In genomic region chr5:43485406-43485805, GRCh38 we compare ENCODE assay signal across 12 cellular contexts. TPM values are rescaled to one million over a fixed set of nuclear protein-coding genes. Genes with fewer than 3 reads are reported as not detected.
DNase-seq lines count a peak whose midpoint lies in the region; ATAC-seq, FAIRE-seq and TF ChIP-seq lines count a peak whose summit lies in the region.
"Had no signal": no experiment of that assay in that cellular context is flagged by ENCODE, and none has a peak within 500 bp of the region (broad histone marks: within the 10 kb centered on the region; RNA-seq: fewer than 3 reads in every experiment).

No MANE protein-coding gene starts in this region.

- no peaks in the 10 kb centered on the region for H4K20me1 ChIP-seq in OCI-LY7 (ENCODE audit: insufficient read depth, low read length)

- CTCF ChIA-PET in OCI-LY7 (lab: Charles Lee; ENCODE audit: unreplicated experiment), result interaction anchor here (1.5 kb wide), 1 partner anchor 10 kb away, joined by 5 read pairs; no protein-coding TSS in a partner anchor

- H3K4me1 ChIP-seq in OCI-LY7 (ENCODE audit: insufficient read depth, low read length, poor library complexity, severe bottlenecking), result peaks cover 27% of the 10 kb centered on the region
- no peaks in the 10 kb centered on the region for H3K4me1 ChIP-seq in small intestine (ENCODE audit: control insufficient read depth in 2 of 2, insufficient read depth in 1 of 2, low read depth in 1 of 2, low read length in 1 of 2)

- H3K79me2 ChIP-seq in OCI-LY7 (ENCODE audit: insufficient read depth, low read depth, low read length), result peaks cover 23% of the 10 kb centered on the region; the same call in 1 of the 2 replicates

- DNase-seq in activated CD4-positive, alpha-beta T cell treated with anti-CD3 and anti-CD28 coated beads, Interleukin-2, amount 10 ng/mL, durations not matched to agents 24 days and 14 days, result peak; percentile 63
- no peak for DNase-seq in activated CD4-positive, alpha-beta T cell treated with anti-CD3 and anti-CD28 coated beads, Interleukin-2, amount 50 U/mL, for 4 hours
- DNase-seq in OCI-LY7 (ENCODE audit: low spot score) (peak; percentile 21), chondrocyte (ENCODE audit: low spot score) (no peak), small intestine (peak; percentile 13), NCI-H2107 treated with DMSO at 0.1 percent for 48 hours (lab: John Stamatoyannopoulos, UW; ENCODE audit: unreplicated experiment) (no peak)
- no peak for DNase-seq in effector CD8-positive, alpha-beta T cell (lab: John Stamatoyannopoulos, UW)
- DNase-seq: H7, islet precursor cell had no signal

- peak overlapping the region; percentile 88 for H3K27ac ChIP-seq in OCI-LY7 (ENCODE audit: low read depth, low read length, poor library complexity, severe bottlenecking)
- no peak overlapping the region for H3K27ac ChIP-seq in small intestine (ENCODE audit: low read depth in 1 of 2, low read length in 1 of 2)

- H3K27me3 Mint-ChIP-seq in activated CD4-positive, alpha-beta T cell treated with anti-CD3 and anti-CD28 coated beads, Interleukin-2, amount 10 ng/mL, durations not matched to agents 24 days and 14 days, result no peaks in the 10 kb centered on the region
- no peaks in the 10 kb centered on the region for H3K27me3 Mint-ChIP-seq in chondrocyte (ENCODE audit: low read depth)

- no peak for FAIRE-seq in small intestine (lab: Jason Lieb, UNC)
- FAIRE-seq: endometrium, GM12878 had no signal

- H2AFZ ChIP-seq in OCI-LY7 (ENCODE audit: low read length), result no peak overlapping the region

- no peaks in the 10 kb centered on the region for H3K9me3 Mint-ChIP-seq in activated CD4-positive, alpha-beta T cell treated with anti-CD3 and anti-CD28 coated beads, Interleukin-2, amount 10 ng/mL, durations not matched to agents 24 days and 14 days
- no peaks in the 10 kb centered on the region for H3K9me3 Mint-ChIP-seq in chondrocyte (ENCODE audit: low read depth)

- no peak overlapping the region for H3K4me3 ChIP-seq in OCI-LY7 (ENCODE audit: low read depth, low read length, poor library complexity, severe bottlenecking)
- H3K4me3 ChIP-seq in small intestine (ENCODE audit: low read depth in 1 of 2, low read length in 2 of 2), result no peak overlapping the region

- peak overlapping the region; percentile 10 for H3K4me3 Mint-ChIP-seq in activated CD4-positive, alpha-beta T cell treated with anti-CD3 and anti-CD28 coated beads, Interleukin-2, amount 10 ng/mL, durations not matched to agents 24 days and 14 days
- H3K4me3 Mint-ChIP-seq in chondrocyte (ENCODE audit: unreplicated experiment), result no peak overlapping the region

- H3K27ac Mint-ChIP-seq in activated CD4-positive, alpha-beta T cell treated with anti-CD3 and anti-CD28 coated beads, Interleukin-2, amount 10 ng/mL, durations not matched to agents 24 days and 14 days, result peak overlapping the region; percentile 100
- peak overlapping the region; percentile 100 for H3K27ac Mint-ChIP-seq in chondrocyte (ENCODE audit: unreplicated experiment)

- peaks cover 12% of the 10 kb centered on the region for H3K36me3 Mint-ChIP-seq in activated CD4-positive, alpha-beta T cell treated with anti-CD3 and anti-CD28 coated beads, Interleukin-2, amount 10 ng/mL, durations not matched to agents 24 days and 14 days (ENCODE audit: low read depth)
- no peaks in the 10 kb centered on the region for H3K36me3 Mint-ChIP-seq in chondrocyte (ENCODE audit: low read depth)

- no peaks in the 10 kb centered on the region for H3K9me2 ChIP-seq in OCI-LY7 (ENCODE audit: insufficient read depth, low read length)

- peaks cover 23% of the 10 kb centered on the region for H3K4me1 Mint-ChIP-seq in activated CD4-positive, alpha-beta T cell treated with anti-CD3 and anti-CD28 coated beads, Interleukin-2, amount 10 ng/mL, durations not matched to agents 24 days and 14 days
- H3K4me1 Mint-ChIP-seq in chondrocyte (ENCODE audit: low read depth), result peaks cover 33% of the 10 kb centered on the region

- WGBS in small intestine, 3 donors, result 88 to 94% (median 88%) methylated on average over 2 of the region's 2 CpGs

- BruUV-seq in OCI-LY7 (replicated peaks; lab: Mats Ljungman, UMichigan), result no TSS peak

- POLR2A ChIA-PET in OCI-LY7 (lab: Charles Lee), result interaction anchor here (0.6 to 3.4 kb wide), 15 partner anchors 9 to 1807 kb away, joined by 3 to 38 read pairs (median 4); partner anchors contain the start of gene C5orf34

- H3K36me3 ChIP-seq in OCI-LY7 (ENCODE audit: insufficient read depth, low read length), result peaks cover 42% of the 10 kb centered on the region
- H3K36me3 ChIP-seq in small intestine (ENCODE audit: control insufficient read depth in 2 of 2, insufficient read depth in 2 of 2, low read length in 2 of 2), result no peaks in the 10 kb centered on the region

- no peaks in the 10 kb centered on the region for H3K27me3 ChIP-seq in small intestine (ENCODE audit: control insufficient read depth in 2 of 2, insufficient read depth in 2 of 2, low read length in 2 of 2)

- no peaks in the 10 kb centered on the region for H3K9me3 ChIP-seq in OCI-LY7 (ENCODE audit: low read length)
- H3K9me3 ChIP-seq in small intestine (ENCODE audit: control insufficient read depth, low read depth), result no peaks in the 10 kb centered on the region

- no peak for TF ChIP-seq CTCF in OCI-LY7 (conservative IDR thresholded peaks at IDR 0.05; ENCODE audit: low read length)
- TF ChIP-seq CTCF in chondrocyte (IDR thresholded peaks at IDR 0.05), result no peak

- intact Hi-C loops in activated CD4-positive, alpha-beta T cell treated with anti-CD3 and anti-CD28 coated beads, Interleukin-2, amount 10 ng/mL, durations not matched to agents 24 days and 14 days (cut with micrococcal nuclease), result loop anchor here (2.0 to 10.0 kb wide), 4 partner anchors 117 to 581 kb away; partner anchors contain the start of gene NNT
- intact Hi-C loops in OCI-LY7 (cut with micrococcal nuclease; ENCODE audit: unreplicated experiment), result loop anchor here (2.0 to 10.0 kb wide), 2 partner anchors 117 to 491 kb away; partner anchors contain the start of gene NNT

- peak overlapping the region; percentile 85; the same call in 1 of the 2 replicates for H3K4me2 ChIP-seq in OCI-LY7 (ENCODE audit: low read length)

- no peak for ATAC-seq in HG03571 (IDR thresholded peaks at IDR 0.05; ENCODE audit: unreplicated experiment)
- ATAC-seq: GM12878 had no signal

RNA-seq across cellular contexts. Expression of gene TMEM267, which starts 1.7 kb away (rescaled TPM):
- total RNA-seq in activated CD4-positive, alpha-beta T cell treated with anti-CD3 and anti-CD28 coated beads, Interleukin-2, amount 10 ng/mL, durations not matched to agents 24 days and 14 days, result 20.0 and 24.0 TPM in 2 replicates
- total RNA-seq in OCI-LY7 (2014; rRNA removed; shearing (Covaris generic)), result 13.9 and 17.6 TPM in 2 replicates
- total RNA-seq in OCI-LY7 (2022), result 17.8 and 22.0 TPM in 2 replicates
- 26.6 to 36.6 TPM (median 32.3 TPM) in 3 replicates for total RNA-seq in chondrocyte
- 1 to 10 TPM; 2.7 to 8.0 (median 3.0) TPM for polyA plus RNA-seq in small intestine

RNA-seq across cellular contexts. Expression of gene C5orf34, which starts 29.5 kb away (rescaled TPM):
- total RNA-seq in activated CD4-positive, alpha-beta T cell treated with anti-CD3 and anti-CD28 coated beads, Interleukin-2, amount 10 ng/mL, durations not matched to agents 24 days and 14 days, result 6.8 and 8.7 TPM in 2 replicates
- 25.5 and 33.9 TPM in 2 replicates for total RNA-seq in OCI-LY7 (2014; rRNA removed; shearing (Covaris generic))
- total RNA-seq in OCI-LY7 (2022) (28.7 and 30.9 TPM in 2 replicates), chondrocyte (1.8 to 2.4 TPM (median 1.9 TPM) in 3 replicates)
- 1 to 10 TPM in 1 of 3 donors, under 1 TPM in 1, not detected in 1; 0.22 to 2.1 TPM for polyA plus RNA-seq in small intestine

Comparison
In these comparisons a context has a peak if more than half of its experiments do, and no peak if none do; other contexts are left out.
1. DNase-seq: peak in activated CD4-positive, alpha-beta T cell treated with anti-CD3 and anti-CD28 coated beads, Interleukin-2, amount 10 ng/mL, durations not matched to agents 24 days and 14 days (single experiment), OCI-LY7 (single experiment) and small intestine (single experiment); none in activated CD4-positive, alpha-beta T cell treated with anti-CD3 and anti-CD28 coated beads, Interleukin-2, amount 50 U/mL, for 4 hours (0 of 2), chondrocyte (single experiment), NCI-H2107 treated with DMSO at 0.1 percent for 48 hours (single experiment) and effector CD8-positive, alpha-beta T cell (single experiment).